20 cellular contexts compared by ENCODE assay signal in genomic region chr3:60048447-60048848, GRCh38.
A peak's percentile ranks its signal among the peaks of the same experiment; 100 is the strongest.
DNase-seq lines count a peak whose midpoint lies in the region; ATAC-seq, FAIRE-seq and TF ChIP-seq lines count a peak whose summit lies in the region.
"Had no signal": no experiment of that assay in that cellular context is flagged by ENCODE, and none has a peak within 500 bp of the region (broad histone marks: within the 10 kb centered on the region; RNA-seq: fewer than 3 reads in every experiment).

No MANE protein-coding gene starts in this region.

- H3K36me3 Mint-ChIP-seq in activated T-helper 17 cell treated with anti-CD3 and anti-CD28 coated beads, Interleukin-2, amount 50 U/mL, for 72 hours (ENCODE audit: low read depth) = no peaks in the 10 kb centered on the region
- H3K36me3 Mint-ChIP-seq in naive thymus-derived CD4-positive, alpha-beta T cell = peaks cover 6 to 68% (median 61%) of the 10 kb centered on the region in 5 donors
- H3K36me3 Mint-ChIP-seq: neural progenitor cell had no signal

- TF ChIP-seq CTCF in DND-41 (IDR thresholded peaks at IDR 0.05; ENCODE audit: borderline replicate concordance, extremely low read depth, low read length, poor library complexity, severe bottlenecking) = no peak

- H3K9me3 Mint-ChIP-seq in activated T-helper 17 cell treated with anti-CD3 and anti-CD28 coated beads, Interleukin-2, amount 50 U/mL, for 72 hours = peaks cover 5% of the 10 kb centered on the region
- peaks cover 0 to 31% (median 8%) of the 10 kb centered on the region in 11 donors for H3K9me3 Mint-ChIP-seq in naive thymus-derived CD4-positive, alpha-beta T cell

- peaks cover 10% of the 10 kb centered on the region for H3K9me3 ChIP-seq in DND-41 (ENCODE audit: insufficient read depth, low read length, severe bottlenecking)
- H3K9me3 ChIP-seq in naive thymus-derived CD4-positive, alpha-beta T cell (ENCODE audit: control insufficient read depth in 2 of 3, low read length in 3 of 3) = peaks cover 0 to 8% (median 0%) of the 10 kb centered on the region in 3 experiments
- H3K9me3 ChIP-seq: tibial nerve had no signal

- CTCF ChIA-PET in naive thymus-derived CD4-positive, alpha-beta T cell (lab: Charles Lee) = no interaction called here

- no peaks in the 10 kb centered on the region for H3K27me3 ChIP-seq in DND-41 (ENCODE audit: insufficient read depth, low read length, poor library complexity)
- no peaks in the 10 kb centered on the region for H3K27me3 ChIP-seq in naive thymus-derived CD4-positive, alpha-beta T cell (ENCODE audit: control insufficient read depth in 2 of 2, insufficient read depth in 2 of 2, low read length in 2 of 2)
- H3K27me3 ChIP-seq: neural progenitor cell, tibial nerve had no signal

- intact Hi-C loops in naive thymus-derived CD4-positive, alpha-beta T cell (cut with micrococcal nuclease) = loop anchor here (1.0 kb wide), 6 partner anchors 8 to 38 kb away; no protein-coding TSS in a partner anchor
- intact Hi-C loops in left cardiac atrium (cut with DNase I) = no loop called here

- H2AFZ ChIP-seq in DND-41 (ENCODE audit: low read depth, low read length) = no peak overlapping the region
- H2AFZ ChIP-seq: neural progenitor cell had no signal

- peak overlapping the region; percentile 49 for H3K4me2 ChIP-seq in DND-41 (ENCODE audit: insufficient read depth, low read length)
- H3K4me2 ChIP-seq: neural progenitor cell had no signal

- peak overlapping the region; percentile 56 for H3K27ac Mint-ChIP-seq in activated T-helper 17 cell treated with anti-CD3 and anti-CD28 coated beads, Interleukin-2, amount 50 U/mL, for 72 hours
- H3K27ac Mint-ChIP-seq in naive thymus-derived CD4-positive, alpha-beta T cell = peak overlapping the region; percentile 94 to 99 (median 97)
- H3K27ac Mint-ChIP-seq: endodermal cell, neural progenitor cell had no signal

- peak overlapping the region; percentile 58 for H3K4me3 Mint-ChIP-seq in activated T-helper 17 cell treated with anti-CD3 and anti-CD28 coated beads, Interleukin-2, amount 50 U/mL, for 72 hours
- peak overlapping the region; percentile 68 to 86 (median 77) for H3K4me3 Mint-ChIP-seq in naive thymus-derived CD4-positive, alpha-beta T cell
- H3K4me3 Mint-ChIP-seq: endodermal cell, neural progenitor cell had no signal

- H3K4me1 Mint-ChIP-seq in activated T-helper 17 cell treated with anti-CD3 and anti-CD28 coated beads, Interleukin-2, amount 50 U/mL, for 72 hours = peaks cover 10% of the 10 kb centered on the region
- H3K4me1 Mint-ChIP-seq in naive thymus-derived CD4-positive, alpha-beta T cell = peaks cover 33 to 97% (median 93%) of the 10 kb centered on the region in 7 donors
- H3K4me1 Mint-ChIP-seq: endodermal cell, neural progenitor cell had no signal

- FAIRE-seq in frontal cortex (lab: Jason Lieb, UNC) = no peak

- DNase-seq in DND-41 (peak; percentile 79), T-helper 22 cell (ENCODE audit: low read depth) (peak; percentile 8), HT-29 (ENCODE audit: low spot score) (no peak), frontal cortex (ENCODE audit: low spot score in 2 of 2) (no peak), left cardiac atrium (no peak), NCI-H446 (lab: John Stamatoyannopoulos, UW) (no peak)
- peak; percentile 8 to 90 (median 77) for DNase-seq in naive thymus-derived CD4-positive, alpha-beta T cell
- DNase-seq: amygdala, DMS153, endodermal cell, hypothalamus, NCI-H1436, NCI-H2227 treated with DMSO at 0.1 percent for 48 hours, retina, SHP77 treated with DMSO at 0.1 percent for 48 hours, T-helper 9 cell had no signal

- peak overlapping the region in 1 of 2 experiments; percentile 6; a peak in 1 of 4 replicates for H3K4me3 ChIP-seq in DND-41 (ENCODE audit: low read depth in 1 of 2, low read length in 2 of 2)
- H3K4me3 ChIP-seq in naive thymus-derived CD4-positive, alpha-beta T cell (ENCODE audit: low read length) = peak overlapping the region; percentile 14
- H3K4me3 ChIP-seq: HAP-1, neural progenitor cell, tibial nerve had no signal

- ATAC-seq in DND-41 (ENCODE audit: insufficient read depth, low read depth) (peak; percentile 81), left cardiac atrium (no peak)
- ATAC-seq in activated T-helper 17 cell treated with anti-CD3 and anti-CD28 coated beads, Interleukin-2, amount 50 U/mL, for 72 hours (replicated peaks) = peak; percentile 77
- ATAC-seq in naive thymus-derived CD4-positive, alpha-beta T cell = peak; percentile 87

- peaks cover 67% of the 10 kb centered on the region for H3K4me1 ChIP-seq in DND-41 (ENCODE audit: insufficient read depth, low read length)
- peaks cover 6 to 70% of the 10 kb centered on the region in 2 donors for H3K4me1 ChIP-seq in naive thymus-derived CD4-positive, alpha-beta T cell (ENCODE audit: control insufficient read depth in 2 of 2, insufficient read depth in 2 of 2, low read length in 2 of 2)
- H3K4me1 ChIP-seq: neural progenitor cell, tibial nerve had no signal

- H3K27ac ChIP-seq in DND-41 (ENCODE audit: low read length) = peak overlapping the region; percentile 86
- H3K27ac ChIP-seq in naive thymus-derived CD4-positive, alpha-beta T cell (ENCODE audit: low read depth, low read length) = peak overlapping the region; percentile 79
- H3K27ac ChIP-seq: neural progenitor cell, tibial nerve had no signal

- POLR2A ChIA-PET in naive thymus-derived CD4-positive, alpha-beta T cell (lab: Charles Lee) = interaction anchor here (0.5 to 3.3 kb wide), 12 partner anchors 10 to 376 kb away, joined by 3 to 25 read pairs (median 6); no protein-coding TSS in a partner anchor

- peak overlapping the region; percentile 40 for H3K9ac ChIP-seq in DND-41 (ENCODE audit: low read depth, low read length)
- H3K9ac ChIP-seq: neural progenitor cell had no signal

- H3K36me3 ChIP-seq in DND-41 (ENCODE audit: insufficient read depth, low read length) = peaks cover 23% of the 10 kb centered on the region
- peaks cover 0 to 5% (median 0%) of the 10 kb centered on the region in 3 experiments for H3K36me3 ChIP-seq in naive thymus-derived CD4-positive, alpha-beta T cell (ENCODE audit: control insufficient read depth in 2 of 3, insufficient read depth in 3 of 3, low read length in 3 of 3)
- H3K36me3 ChIP-seq: HAP-1, neural progenitor cell, tibial nerve had no signal

- no peaks in the 10 kb centered on the region for H3K27me3 Mint-ChIP-seq in activated T-helper 17 cell treated with anti-CD3 and anti-CD28 coated beads, Interleukin-2, amount 50 U/mL, for 72 hours
- no peaks in the 10 kb centered on the region for H3K27me3 Mint-ChIP-seq in naive thymus-derived CD4-positive, alpha-beta T cell

- peaks cover 87% of the 10 kb centered on the region for H3K79me2 ChIP-seq in DND-41 (ENCODE audit: insufficient read depth, low read length)

- H4K20me1 ChIP-seq in DND-41 (ENCODE audit: insufficient read depth, low read length) = no peaks in the 10 kb centered on the region

Comparison
In these comparisons a context has a peak if more than half of its experiments do, and no peak if none do; other contexts are left out.
1. ATAC-seq: peak in DND-41 (single experiment), activated T-helper 17 cell treated with anti-CD3 and anti-CD28 coated beads, Interleukin-2, amount 50 U/mL, for 72 hours (single experiment) and naive thymus-derived CD4-positive, alpha-beta T cell (single experiment); none in left cardiac atrium (0 of 2).
2. DNase-seq: peak in DND-41 (single experiment), T-helper 22 cell (single experiment) and naive thymus-derived CD4-positive, alpha-beta T cell (9 of 9); none in HT-29 (single experiment), frontal cortex (0 of 2), left cardiac atrium (single experiment) and NCI-H446 (0 of 2).
3. intact Hi-C loops: an anchor here in naive thymus-derived CD4-positive, alpha-beta T cell (1.0 kb wide); none called in left cardiac atrium.